ENCODE assay signal across 16 cellular contexts in genomic region chr2:209236369-209236768, GRCh38.
A peak's percentile ranks its signal among the peaks of the same experiment; 100 is the strongest.
DNase-seq lines count a peak whose midpoint lies in the region; ATAC-seq and TF ChIP-seq lines count a peak whose summit lies in the region.
"Had no signal": no experiment of that assay in that cellular context is flagged by ENCODE, and none has a peak within 500 bp of the region (broad histone marks: within the 10 kb centered on the region; RNA-seq: fewer than 3 reads in every experiment).

No MANE protein-coding gene starts in this region.

- no peak overlapping the region for H2AK5ac ChIP-seq in neuronal stem cell (ENCODE audit: low read depth, low read length)

- H3K9me3 ChIP-seq in neuronal stem cell (replicated peaks in 1 of 2; ENCODE audit: control insufficient read depth in 2 of 2, insufficient read depth in 1 of 2, low read depth in 1 of 2, low read length in 2 of 2): no peaks in the 10 kb centered on the region
- H3K9me3 ChIP-seq: MG63 had no signal

- no peak overlapping the region for H2BK120ac ChIP-seq in neuronal stem cell (ENCODE audit: low read depth, low read length)

- H3K23ac ChIP-seq in neuronal stem cell (ENCODE audit: low read depth, low read length, poor library complexity): no peak overlapping the region

- no peak overlapping the region for H2BK15ac ChIP-seq in neuronal stem cell (ENCODE audit: low read length)

- no peaks in the 10 kb centered on the region for H3K4me1 ChIP-seq in neuronal stem cell (ENCODE audit: control insufficient read depth in 2 of 2, insufficient read depth in 1 of 2, low read depth in 1 of 2, low read length in 2 of 2)
- H3K4me1 ChIP-seq: BLaER1 had no signal

- H3K4me2 ChIP-seq in neuronal stem cell (ENCODE audit: insufficient read depth, low read length, poor library complexity, severe bottlenecking): peak overlapping the region; percentile 3
- H3K4me2 ChIP-seq: BLaER1 had no signal

- no peak overlapping the region for H3K4me3 ChIP-seq in fibroblast of mammary gland (ENCODE audit: control insufficient read depth, low read depth, low read length)
- H3K4me3 ChIP-seq in neuronal stem cell (ENCODE audit: low read length in 2 of 2): no peak overlapping the region
- H3K4me3 ChIP-seq: BLaER1, MG63 had no signal

- H4K91ac ChIP-seq in neuronal stem cell (ENCODE audit: low read depth, low read length, poor library complexity): no peak overlapping the region

- DNase-seq in NCI-H1105 treated with DMSO at 0.1 percent for 48 hours (lab: John Stamatoyannopoulos, UW) (peak; percentile 6), NCI-H1105 (lab: John Stamatoyannopoulos, UW) (no peak), NCI-H2227 treated with DMSO at 0.1 percent for 48 hours (lab: John Stamatoyannopoulos, UW) (peak; percentile 69), fibroblast of mammary gland (ENCODE audit: low read depth) (peak; percentile 1), neuronal stem cell (ENCODE audit: low spot score) (peak; percentile 9), left lobe of liver (ENCODE audit: low spot score) (no peak)
- DNase-seq in activated naive CD4-positive, alpha-beta T cell treated with Interleukin-2 at 50 U/mL for 16 hours: no peak
- DNase-seq: activated naive CD4-positive, alpha-beta T cell treated with anti-CD3 and anti-CD28 coated beads, Interleukin-2, amount 10 ng/mL, durations not matched to agents 7 days and 5 days; hippocampal formation; MG63; midbrain; NCI-H1930; T-cell had no signal

- ATAC-seq in GM19328 (IDR thresholded peaks at IDR 0.05; ENCODE audit: unreplicated experiment) (no peak), left lobe of liver (no peak)
- ATAC-seq: T-cell had no signal

- no CpG with 5 or more reads among the region's 2 CpGs for WGBS in neuronal stem cell (ENCODE audit: extremely low coverage in 2 of 2, insufficient read length in 2 of 2, insufficient replicate concordance in 1 of 2), 2 donors

- H2AFZ ChIP-seq in neuronal stem cell (ENCODE audit: low read length): no peak overlapping the region

- no peak overlapping the region for H3K4ac ChIP-seq in neuronal stem cell (ENCODE audit: low read length)

- H3K14ac ChIP-seq in neuronal stem cell (ENCODE audit: low read length): no peak overlapping the region

- no peaks in the 10 kb centered on the region for H3K27me3 ChIP-seq in neuronal stem cell (ENCODE audit: control insufficient read depth in 3 of 3, insufficient read depth in 3 of 3, low read depth in 1 of 3, low read length in 3 of 3)
- H3K27me3 ChIP-seq: BLaER1, MG63 had no signal

- H4K8ac ChIP-seq in neuronal stem cell (ENCODE audit: low read depth, low read length): no peak overlapping the region

- H3K36me3 ChIP-seq in neuronal stem cell (replicated peaks in 1 of 2; ENCODE audit: control insufficient read depth in 2 of 2, insufficient read depth in 2 of 2, low read length in 2 of 2): no peaks in the 10 kb centered on the region
- H3K36me3 ChIP-seq: BLaER1, MG63 had no signal

- H3K9ac ChIP-seq in neuronal stem cell (ENCODE audit: low read depth, low read length, poor library complexity): no peak overlapping the region
- H3K9ac ChIP-seq: BLaER1 had no signal

- no peak overlapping the region for H2BK12ac ChIP-seq in neuronal stem cell (ENCODE audit: low read length)

- no peak overlapping the region for H2BK5ac ChIP-seq in neuronal stem cell (ENCODE audit: low read length)

- no peak for TF ChIP-seq CTCF in fibroblast of mammary gland (conservative IDR thresholded peaks at IDR 0.05; ENCODE audit: control insufficient read depth, insufficient read depth, low read depth, low read length)

- H3K18ac ChIP-seq in neuronal stem cell (ENCODE audit: low read length): no peak overlapping the region

- H3K79me1 ChIP-seq in neuronal stem cell (ENCODE audit: low read depth, low read length): no peaks in the 10 kb centered on the region

- H3K27ac ChIP-seq in neuronal stem cell (replicated peaks; ENCODE audit: low read length): no peak overlapping the region
- H3K27ac ChIP-seq: 22Rv1, BLaER1 had no signal

Comparison
In these comparisons a context has a peak if more than half of its experiments do, and no peak if none do; other contexts are left out.
1. DNase-seq: peak in NCI-H1105 treated with DMSO at 0.1 percent for 48 hours (single experiment), NCI-H2227 treated with DMSO at 0.1 percent for 48 hours (single experiment), fibroblast of mammary gland (single experiment) and neuronal stem cell (single experiment); none in NCI-H1105 (single experiment), activated naive CD4-positive, alpha-beta T cell treated with Interleukin-2 at 50 U/mL for 16 hours (single experiment) and left lobe of liver (single experiment).